ENCODE assay signal across 25 cellular contexts in the genomic region with DNA sequence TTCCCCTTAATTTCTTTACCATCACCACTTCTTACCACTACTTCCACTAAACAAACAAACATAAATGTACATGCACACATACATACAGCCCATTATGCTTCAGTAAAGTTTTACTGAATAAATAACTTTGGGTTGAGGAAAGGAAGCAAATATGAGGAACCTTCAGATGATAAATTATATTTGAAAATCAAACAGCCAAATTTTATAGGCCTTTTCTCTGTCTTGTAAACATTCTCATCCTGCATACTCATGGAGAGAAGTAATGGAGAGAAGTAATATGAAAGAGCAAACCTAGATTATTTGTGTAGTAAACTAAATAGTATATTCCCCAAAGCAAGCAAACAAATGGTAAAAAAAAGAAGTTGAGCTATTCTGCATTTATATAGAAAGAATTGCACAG.
"Had no signal": no experiment of that assay in that cellular context is flagged by ENCODE, and none has a peak within 500 bp of the region (broad histone marks: within the 10 kb centered on the region; RNA-seq: fewer than 3 reads in every experiment).

No MANE protein-coding gene starts in this region.

- ATAC-seq: effector memory CD8-positive, alpha-beta T cell; esophagus mucosa; foreskin keratinocyte; gastrocnemius medialis; gastroesophageal sphincter; heart left ventricle; heart right ventricle had no signal

- H3K27ac ChIP-seq: colonic mucosa, coronary artery, dorsolateral prefrontal cortex, epithelial cell of prostate, esophagus muscularis mucosa, esophagus squamous epithelium, foreskin keratinocyte, gastrocnemius medialis, gastroesophageal sphincter, heart left ventricle, heart right ventricle, hepatocyte had no signal

- H3K4me3 ChIP-seq: colonic mucosa, coronary artery, dorsolateral prefrontal cortex, esophagus muscularis mucosa, esophagus squamous epithelium, gastrocnemius medialis, gastroesophageal sphincter, heart left ventricle, heart right ventricle, hepatocyte had no signal

- DNase-seq: colonic mucosa; cortex of kidney; dermis blood vessel endothelial cell; dorsolateral prefrontal cortex; effector CD4-positive, alpha-beta T cell; effector CD8-positive, alpha-beta T cell; effector memory CD4-positive, alpha-beta T cell; effector memory CD8-positive, alpha-beta T cell; endodermal cell; erythroblast; esophagus squamous epithelium; foreskin fibroblast; foreskin keratinocyte; foreskin melanocyte; gastrocnemius medialis; glutamatergic neuron; head of caudate nucleus; heart left ventricle; heart right ventricle had no signal
